Comparison of ENCODE assay signal across 2 cellular contexts in genomic region chr15:27764339-27764738, GRCh38.
TF ChIP-seq lines count a peak whose summit lies in the region.

No MANE protein-coding gene starts in this region.

TF ChIP-seq in GM23338, 12 proteins besides CTCF, POLR2A, EP300 and RAD21:
- TF ChIP-seq CREB1 (CRISPR knock-in tag; IDR thresholded peaks at IDR 0.05; ENCODE audit: low read depth), result no peak
- 0 out of 2 replicates have a peak, but pooled peaks have one; percentile 19 for TF ChIP-seq ZNF462 (CRISPR knock-in tag; IDR thresholded peaks at IDR 0.05)
TF ChIP-seq in GM23338: peak in this region for 1.

TF ChIP-seq in H1, 55 proteins besides CTCF, POLR2A, EP300 and RAD21 (continued from another document):
- no peak for TF ChIP-seq TAF7 (optimal IDR thresholded peaks at IDR 0.05; ENCODE audit: borderline replicate concordance, low read depth, low read length)
- no peak for TF ChIP-seq GABPA (IDR thresholded peaks at IDR 0.05; ENCODE audit: borderline replicate concordance, insufficient read depth, low read length)
- no peak for TF ChIP-seq SIN3A (conservative IDR thresholded peaks at IDR 0.05 in 1 of 2, IDR thresholded peaks at IDR 0.05 in 1 of 2; ENCODE audit: low read depth in 1 of 2, low read length in 2 of 2)
- TF ChIP-seq MAFK (IDR thresholded peaks at IDR 0.05; ENCODE audit: low read depth, low read length), result no peak
- no peak for TF ChIP-seq SAP30 (IDR thresholded peaks at IDR 0.05; ENCODE audit: insufficient read depth, insufficient replicate concordance, low read length)
- no peak for TF ChIP-seq E2F6 (IDR thresholded peaks at IDR 0.05)
- TF ChIP-seq SP1 (IDR thresholded peaks at IDR 0.05; ENCODE audit: low read depth, low read length), result no peak
- no peak for TF ChIP-seq ATF3 (IDR thresholded peaks at IDR 0.05; ENCODE audit: insufficient read depth, low read depth, low read length)
